ENCODE assay signal across 30 cellular contexts in genomic region chr16:27500801-27501200, GRCh38.
"Had no signal": no experiment of that assay in that cellular context is flagged by ENCODE, and none has a peak within 500 bp of the region (broad histone marks: within the 10 kb centered on the region; RNA-seq: fewer than 3 reads in every experiment).

No MANE protein-coding gene starts in this region.

- H3K27me3 ChIP-seq: cardiac muscle cell had no signal

- H3K9ac ChIP-seq: KMS-11 had no signal

- H3K4me3 ChIP-seq: cardiac muscle cell, PC-9 had no signal

- DNase-seq: activated CD4-positive, alpha-beta T cell treated with anti-CD3 and anti-CD28 coated beads, Interleukin-2, amount 10 ng/mL, durations not matched to agents 24 days and 14 days; activated CD4-positive, alpha-beta T cell treated with anti-CD3 and anti-CD28 coated beads, Interleukin-2, amount 50 U/mL, for 4 hours; activated CD8-positive, alpha-beta T cell treated with anti-CD3 and anti-CD28 coated beads for 36 hours; activated effector memory CD4-positive, alpha-beta T cell treated with anti-CD3 and anti-CD28 coated beads, Interleukin-2, amount 50 U/mL, for 16 hours; activated naive CD4-positive, alpha-beta T cell; activated naive CD4-positive, alpha-beta T cell treated with anti-CD3 and anti-CD28 coated beads, Interleukin-2, amount 50 U/mL, for 16 hours; activated naive CD8-positive, alpha-beta T cell treated with anti-CD3 and anti-CD28 coated beads for 36 hours; activated T-cell treated with anti-CD3 and anti-CD28 coated beads, Interleukin-2, amount 50 U/mL, for 1 hour; activated T-cell treated with anti-CD3 and anti-CD28 coated beads, Interleukin-2, amount 50 U/mL, for 72 hours; amniotic stem cell; aorta; MM.1S; MV-4-11; NCI-H1092; NCI-H1436 treated with DMSO at 0.1 percent for 48 hours; NCI-H1694 treated with DMSO at 0.1 percent for 48 hours; NCI-H2029; NCI-H345; NCI-H526; NCI-H748 treated with DMSO at 0.1 percent for 48 hours; NK-92 treated with Interleukin-12 subunit alpha and Interleukin-12 subunit beta, amount 100 ng/mL, for 24 hours; PC-9; SIG-M5; SW 1271; T-helper 1 cell; T1000 had no signal

- H3K4me2 ChIP-seq: KMS-11, PC-9 had no signal

- H3K27ac ChIP-seq: cardiac muscle cell, KMS-11, PC-9, RWPE1 had no signal

- H2AFZ ChIP-seq: PC-9 had no signal

- ATAC-seq: activated CD8-positive, alpha-beta T cell treated with anti-CD3 and anti-CD28 coated beads for 36 hours; activated T-cell treated with anti-CD3 and anti-CD28 coated beads, Interleukin-2, amount 50 U/mL, for 72 hours; activated T-helper 17 cell treated with anti-CD3 and anti-CD28 coated beads, Interleukin-2, amount 50 U/mL, for 72 hours had no signal
